In the genomic region with DNA sequence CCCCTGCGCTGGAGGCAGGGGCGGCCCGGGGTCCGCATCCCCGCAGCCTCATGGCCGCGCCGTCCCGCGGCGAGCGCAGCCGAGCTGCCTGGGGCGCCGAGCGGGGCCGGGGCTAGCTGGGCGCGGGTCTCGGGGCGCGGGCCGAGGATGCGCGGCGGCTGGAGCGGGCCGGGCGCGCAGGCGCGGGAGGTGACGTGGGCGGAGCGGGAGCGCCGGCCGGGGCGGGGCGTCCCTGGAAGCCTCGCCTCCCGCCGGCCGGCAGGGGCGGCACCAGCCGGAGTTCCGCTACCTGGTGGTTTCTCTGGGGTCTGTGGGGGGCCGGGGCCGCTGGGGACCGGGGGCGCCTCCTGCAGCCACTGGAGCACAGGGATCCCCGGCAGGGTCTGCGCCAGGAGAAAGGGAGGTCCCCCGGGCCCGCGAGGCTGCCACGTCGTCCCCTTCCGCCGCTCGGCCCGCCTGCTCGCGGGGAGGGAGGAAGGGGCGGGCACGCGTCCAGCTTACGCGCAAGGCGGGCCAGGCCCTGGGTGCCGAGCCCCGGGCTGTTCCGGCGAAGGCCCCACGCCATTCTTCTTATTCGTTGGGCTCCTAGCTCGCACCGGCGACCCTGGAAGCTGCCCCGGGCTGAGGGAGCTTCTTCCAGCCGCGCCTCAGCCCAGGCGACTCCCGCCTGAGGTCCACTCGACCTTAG, we compare ENCODE assay signal across 8 cellular contexts. TPM values are rescaled to one million over a fixed set of nuclear protein-coding genes. Genes with fewer than 3 reads are reported as not detected.
DNase-seq lines count a peak whose midpoint lies in the region; ATAC-seq, FAIRE-seq and TF ChIP-seq lines count a peak whose summit lies in the region.

A gene with protein sequence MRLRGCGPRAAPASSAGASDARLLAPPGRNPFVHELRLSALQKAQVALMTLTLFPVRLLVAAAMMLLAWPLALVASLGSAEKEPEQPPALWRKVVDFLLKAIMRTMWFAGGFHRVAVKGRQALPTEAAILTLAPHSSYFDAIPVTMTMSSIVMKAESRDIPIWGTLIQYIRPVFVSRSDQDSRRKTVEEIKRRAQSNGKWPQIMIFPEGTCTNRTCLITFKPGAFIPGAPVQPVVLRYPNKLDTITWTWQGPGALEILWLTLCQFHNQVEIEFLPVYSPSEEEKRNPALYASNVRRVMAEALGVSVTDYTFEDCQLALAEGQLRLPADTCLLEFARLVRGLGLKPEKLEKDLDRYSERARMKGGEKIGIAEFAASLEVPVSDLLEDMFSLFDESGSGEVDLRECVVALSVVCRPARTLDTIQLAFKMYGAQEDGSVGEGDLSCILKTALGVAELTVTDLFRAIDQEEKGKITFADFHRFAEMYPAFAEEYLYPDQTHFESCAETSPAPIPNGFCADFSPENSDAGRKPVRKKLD (minus strand): TSS at position 168 of the 688 bp plus-strand sequence. CDS start 116 bp downstream, at position 52.

- CTCF ChIA-PET in endothelial cell of umbilical vein (lab: Charles Lee): interaction anchor here (0.8 to 1.2 kb wide), 2 partner anchors 10 to 20 kb away, joined by 3 read pairs; no protein-coding TSS in a partner anchor

- H3K27me3 ChIP-seq in endothelial cell of umbilical vein (ENCODE audit: control insufficient read depth in 2 of 2, insufficient read depth in 2 of 2, low read length in 2 of 2): no peaks in the 10 kb centered on the region

- H3K4me1 ChIP-seq in endothelial cell of umbilical vein (ENCODE audit: control insufficient read depth, extremely low read depth, insufficient read depth, low read length): peaks cover 16% of the 10 kb centered on the region

- peak within 1 kb of the TSS; percentile 91 for H3K4me2 ChIP-seq in endothelial cell of umbilical vein (ENCODE audit: insufficient read depth, low read length)

- no peaks in the 10 kb centered on the region for H4K20me1 ChIP-seq in endothelial cell of umbilical vein (replicated peaks; ENCODE audit: control insufficient read depth, extremely low read depth, insufficient read depth, low read length)

- DNase-seq in CMK (ENCODE audit: low read depth) (peak; percentile 66), HK-2 (ENCODE audit: unreplicated experiment) (peak; percentile 76), NOMO-1 treated with dmso at 0.1 percent for 144 hours (lab: John Stamatoyannopoulos, UW; ENCODE audit: unreplicated experiment) (peak; percentile 91), endothelial cell of umbilical vein (ENCODE audit: low read depth, low spot score) (peak; percentile 70), middle frontal gyrus (ENCODE audit: extremely low spot score, low spot score) (peak; percentile 55)
- peak; percentile 90 for DNase-seq in activated CD8-positive, alpha-beta memory T cell treated with anti-CD3 and anti-CD28 coated beads, Interleukin-2, amount 50 U/mL, for 48 hours
- peak; percentile 58 to 60 for DNase-seq in stimulated activated CD8-positive, alpha-beta memory T cell treated with anti-CD3 and anti-CD28 coated beads, Interleukin-2, amount 100 ng/mL, for 1 hour (ENCODE audit: low read depth in 2 of 2)

- H3K9ac ChIP-seq in endothelial cell of umbilical vein (replicated peaks; ENCODE audit: extremely low read depth, insufficient read depth, low read length): peak within 1 kb of the TSS; percentile 57

- BruUV-seq in endothelial cell of umbilical vein (replicated peaks; lab: Mats Ljungman, UMichigan): no TSS peak

- H3K79me2 ChIP-seq in endothelial cell of umbilical vein (ENCODE audit: control insufficient read depth, insufficient read depth, low read length): peaks cover 44% of the 10 kb centered on the region

- TF ChIP-seq CTCF in endothelial cell of umbilical vein (IDR thresholded peaks at IDR 0.05; ENCODE audit: extremely low read depth in 1 of 2, insufficient read depth in 1 of 2, low read depth in 1 of 2, low read length in 2 of 2): no peak

- H3K27ac ChIP-seq in endothelial cell of umbilical vein (ENCODE audit: insufficient read depth, low read depth, low read length): peak within 1 kb of the TSS; percentile 59

- H2AFZ ChIP-seq in endothelial cell of umbilical vein (ENCODE audit: low read depth, low read length): peak within 1 kb of the TSS; percentile 99

- dilution Hi-C loops in endothelial cell of umbilical vein (cut with MboI; ENCODE audit: extremely low pct_ligation_motif_present, low sequenced_read_pairs): no loop called here

- FAIRE-seq in endothelial cell of umbilical vein (lab: Jason Lieb, UNC): peak; percentile 60

- peak within 1 kb of the TSS; percentile 72 to 92 (median 76) for H3K4me3 ChIP-seq in endothelial cell of umbilical vein (replicated peaks in 1 of 3; ENCODE audit: insufficient read depth in 1 of 3, low read depth in 1 of 3, low read length in 3 of 3)

- TF ChIP-seq POLR2A in endothelial cell of umbilical vein (IDR thresholded peaks at IDR 0.05; ENCODE audit: low read depth, low read length): no peak

- H3K9me3 ChIP-seq in endothelial cell of umbilical vein (replicated peaks; ENCODE audit: control insufficient read depth, insufficient read depth, low read length): no peaks in the 10 kb centered on the region

- ATAC-seq in GM19463 (IDR thresholded peaks at IDR 0.05; ENCODE audit: unreplicated experiment): peak; percentile 76

- intact Hi-C loops in endothelial cell of umbilical vein (cut with micrococcal nuclease): loop anchor here (2.0 kb wide), 2 partner anchors 41 to 71 kb away; no protein-coding TSS in a partner anchor

- H3K9me1 ChIP-seq in endothelial cell of umbilical vein (replicated peaks; ENCODE audit: control insufficient read depth, extremely low read depth, insufficient read depth, low read length): no peaks in the 10 kb centered on the region

- H3K36me3 ChIP-seq in endothelial cell of umbilical vein (ENCODE audit: control insufficient read depth in 2 of 2, extremely low read depth in 1 of 2, insufficient read depth in 2 of 2, low read length in 2 of 2): peaks cover 4 to 6% of the 10 kb centered on the region in 2 experiments

- POLR2A ChIA-PET in endothelial cell of umbilical vein (lab: Charles Lee): interaction anchor here (1.8 kb wide), 1 partner anchor 9 kb away, joined by 8 read pairs; no protein-coding TSS in a partner anchor

TF ChIP-seq in endothelial cell of umbilical vein, 7 proteins besides CTCF, POLR2A, EP300 and RAD21:
- TF ChIP-seq GATA2 (IDR thresholded peaks at IDR 0.05; ENCODE audit: insufficient read depth, insufficient read length, low read depth, low read length) (no peak), JUN (IDR thresholded peaks at IDR 0.05; ENCODE audit: borderline replicate concordance, insufficient read depth, insufficient read length, low read depth) (no peak), FOS (IDR thresholded peaks at IDR 0.05; ENCODE audit: borderline replicate concordance, insufficient read depth, low read length) (no peak), MYC (IDR thresholded peaks at IDR 0.05; ENCODE audit: low read depth, low read length) (no peak), POLR2AphosphoS5 (IDR thresholded peaks at IDR 0.05; ENCODE audit: insufficient read depth, low read depth, low read length) (no peak), EZH2 (IDR thresholded peaks at IDR 0.05; ENCODE audit: borderline replicate concordance, low read depth, low read length, severe bottlenecking) (no peak)
- TF ChIP-seq, protein P1, sequence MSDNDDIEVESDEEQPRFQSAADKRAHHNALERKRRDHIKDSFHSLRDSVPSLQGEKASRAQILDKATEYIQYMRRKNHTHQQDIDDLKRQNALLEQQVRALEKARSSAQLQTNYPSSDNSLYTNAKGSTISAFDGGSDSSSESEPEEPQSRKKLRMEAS (IDR thresholded peaks at IDR 0.05; ENCODE audit: insufficient read depth, insufficient read length): no peak
TF ChIP-seq in endothelial cell of umbilical vein: peak in this region for 0.

RNA-seq across cellular contexts. Expression of the gene that starts here (rescaled TPM):
- total RNA-seq in endothelial cell of umbilical vein: 49.2 and 57.2 TPM in 2 replicates
- polyA plus RNA-seq in endothelial cell of umbilical vein: 27.7 and 28.9 TPM in 2 replicates
- polyA plus RNA-seq in endothelial cell of umbilical vein (2011; cell fraction: cytosol; rRNA removed): 22.7 and 30.8 TPM in 2 replicates
- polyA plus RNA-seq in endothelial cell of umbilical vein (2011; cell fraction: nucleus; rRNA removed): 40.7 and 46.4 TPM in 2 replicates
- polyA plus RNA-seq in endothelial cell of umbilical vein (2012): 27.3 and 29.3 TPM in 2 replicates
- polyA minus RNA-seq in endothelial cell of umbilical vein: 25.0 and 27.0 TPM in 2 replicates
- polyA minus RNA-seq in endothelial cell of umbilical vein (2011; cell fraction: cytosol; rRNA and poly(A)+ RNA removed): 80.1 TPM
- 14.7 and 15.2 TPM in 2 replicates for polyA minus RNA-seq in endothelial cell of umbilical vein (2011; cell fraction: nucleus; rRNA and poly(A)+ RNA removed)

Comparison
In these comparisons a context has a peak if more than half of its experiments do, and no peak if none do; other contexts are left out.
1. Peak in every context shown above with its lines: DNase-seq, ATAC-seq, H3K4me3 ChIP-seq and H3K27ac ChIP-seq.